20 cellular contexts compared by ENCODE assay signal in genomic region chr4:105246712-105247111, GRCh38.
DNase-seq lines count a peak whose midpoint lies in the region; ATAC-seq and TF ChIP-seq lines count a peak whose summit lies in the region.
"Had no signal": no experiment of that assay in that cellular context is flagged by ENCODE, and none has a peak within 500 bp of the region (broad histone marks: within the 10 kb centered on the region; RNA-seq: fewer than 3 reads in every experiment).

No MANE protein-coding gene starts in this region.

- no peak overlapping the region for H3K27ac ChIP-seq in osteoblast (ENCODE audit: low read depth, low read length)
- no peak overlapping the region for H3K27ac ChIP-seq in GM23338 (ENCODE audit: low read depth)
- H3K27ac ChIP-seq in hepatocyte = no peak overlapping the region
- H3K27ac ChIP-seq in WERI-Rb-1 = no peak overlapping the region

- H2AFZ ChIP-seq in osteoblast (ENCODE audit: low read length) (no peak overlapping the region), GM23338 (no peak overlapping the region), hepatocyte (no peak overlapping the region)

- no peak overlapping the region for H3K4me3 ChIP-seq in BJ (ENCODE audit: low read depth, low read length)
- H3K4me3 ChIP-seq in fibroblast of mammary gland (ENCODE audit: control insufficient read depth, low read depth, low read length) = no peak overlapping the region
- H3K4me3 ChIP-seq in osteoblast (ENCODE audit: insufficient read depth, low read length) = no peak overlapping the region
- H3K4me3 ChIP-seq in GM23338 = no peak overlapping the region
- no peak overlapping the region for H3K4me3 ChIP-seq in hepatocyte
- H3K4me3 ChIP-seq in WERI-Rb-1 (ENCODE audit: low read depth, low read length) = no peak overlapping the region

- POLR2A ChIA-PET in BJ (lab: Charles Lee) = no interaction called here

- H3K27me3 Mint-ChIP-seq in GM23338 (ENCODE audit: insufficient read depth, low read depth, poor library complexity) = peaks cover 2% of the 10 kb centered on the region
- H3K27me3 Mint-ChIP-seq: activated CD4-positive, alpha-beta memory T cell treated with anti-CD3 and anti-CD28 coated beads, Interleukin-2, amount 10 ng/mL, durations not matched to agents 7 days and 5 days; CD8-positive, alpha-beta memory T cell; central memory CD8-positive, alpha-beta T cell; IgD-negative memory B cell; progenitor cell of endocrine pancreas had no signal

- H3K9me3 ChIP-seq in osteoblast (ENCODE audit: low read depth, low read length) (no peaks in the 10 kb centered on the region), hepatocyte (ENCODE audit: low read depth) (no peaks in the 10 kb centered on the region), WERI-Rb-1 (ENCODE audit: severe bottlenecking) (no peaks in the 10 kb centered on the region)

- no peaks in the 10 kb centered on the region for H3K9me2 ChIP-seq in GM23338 (ENCODE audit: insufficient read depth)
- H3K9me2 ChIP-seq in hepatocyte (replicated peaks; ENCODE audit: insufficient read depth) = no peaks in the 10 kb centered on the region

- H3K4me1 ChIP-seq in osteoblast (ENCODE audit: insufficient read depth, low read length) (peaks cover 11% of the 10 kb centered on the region), GM23338 (ENCODE audit: insufficient read depth) (no peaks in the 10 kb centered on the region), hepatocyte (ENCODE audit: insufficient read depth) (no peaks in the 10 kb centered on the region)

- H3K79me2 ChIP-seq in osteoblast (ENCODE audit: insufficient read depth, low read length) (no peaks in the 10 kb centered on the region), GM23338 (replicated peaks; ENCODE audit: insufficient read depth) (no peaks in the 10 kb centered on the region), hepatocyte (no peaks in the 10 kb centered on the region)

- H3K27ac Mint-ChIP-seq in GM23338 = no peak overlapping the region
- H3K27ac Mint-ChIP-seq: activated CD4-positive, alpha-beta memory T cell treated with anti-CD3 and anti-CD28 coated beads, Interleukin-2, amount 10 ng/mL, durations not matched to agents 7 days and 5 days; CD8-positive, alpha-beta memory T cell; IgD-negative memory B cell; progenitor cell of endocrine pancreas had no signal

- H3K9me3 Mint-ChIP-seq in GM23338 = no peaks in the 10 kb centered on the region
- H3K9me3 Mint-ChIP-seq: activated CD4-positive, alpha-beta memory T cell treated with anti-CD3 and anti-CD28 coated beads, Interleukin-2, amount 10 ng/mL, durations not matched to agents 7 days and 5 days; CD8-positive, alpha-beta memory T cell; central memory CD8-positive, alpha-beta T cell; IgD-negative memory B cell had no signal

- no peaks in the 10 kb centered on the region for H3K36me3 Mint-ChIP-seq in GM23338 (ENCODE audit: low read depth)

- H3K4me2 ChIP-seq in osteoblast (ENCODE audit: insufficient read depth, low read length) = peak overlapping the region; percentile 54
- no peak overlapping the region for H3K4me2 ChIP-seq in GM23338
- no peak overlapping the region for H3K4me2 ChIP-seq in hepatocyte

- ATAC-seq in GM23338 (no peak), GM19395 (IDR thresholded peaks at IDR 0.05; ENCODE audit: unreplicated experiment) (no peak)

- DNase-seq in BJ (ENCODE audit: low read depth) (peak; percentile 32), NCI-H446 treated with DMSO at 0.1 percent for 48 hours (lab: John Stamatoyannopoulos, UW) (peak; percentile 70), fibroblast of mammary gland (ENCODE audit: low read depth) (peak; percentile 87), osteoblast (ENCODE audit: insufficient read length, low spot score, missing footprints) (peak; percentile 81), GM23338 (ENCODE audit: low spot score) (no peak), hepatocyte (ENCODE audit: low spot score) (no peak), WERI-Rb-1 (no peak)
- DNase-seq: activated CD4-positive, alpha-beta memory T cell treated with anti-CD3 and anti-CD28 coated beads, Interleukin-2, amount 10 ng/mL, durations not matched to agents 7 days and 5 days; activated gamma-delta T cell; CD8-positive, alpha-beta memory T cell; midbrain; NCI-H1417 treated with DMSO at 0.1 percent for 48 hours; NCI-H526; stimulated activated CD4-positive, alpha-beta T cell treated with anti-CD3 and anti-CD28 coated beads, Interleukin-4, amount 100 ng/mL, for 1 hour; stimulated activated naive CD4-positive, alpha-beta T cell treated with Interleukin-2 at 50 U/mL for 16 hours; T-helper 9 cell had no signal

- no peak overlapping the region for H3K4me3 Mint-ChIP-seq in GM23338
- H3K4me3 Mint-ChIP-seq: activated CD4-positive, alpha-beta memory T cell treated with anti-CD3 and anti-CD28 coated beads, Interleukin-2, amount 10 ng/mL, durations not matched to agents 7 days and 5 days; CD8-positive, alpha-beta memory T cell; central memory CD8-positive, alpha-beta T cell; IgD-negative memory B cell had no signal

- H4K20me1 ChIP-seq in osteoblast (ENCODE audit: insufficient read depth, low read length) (no peaks in the 10 kb centered on the region), GM23338 (replicated peaks; ENCODE audit: insufficient read depth) (no peaks in the 10 kb centered on the region), hepatocyte (ENCODE audit: insufficient read depth, poor library complexity, severe bottlenecking) (no peaks in the 10 kb centered on the region)

- H3K27me3 ChIP-seq in BJ (ENCODE audit: control insufficient read depth, insufficient read depth, low read length) = no peaks in the 10 kb centered on the region
- H3K27me3 ChIP-seq in osteoblast (ENCODE audit: insufficient read depth, low read length) = no peaks in the 10 kb centered on the region
- H3K27me3 ChIP-seq in GM23338 (ENCODE audit: insufficient read depth) = no peaks in the 10 kb centered on the region
- H3K27me3 ChIP-seq in hepatocyte = no peaks in the 10 kb centered on the region
- H3K27me3 ChIP-seq in WERI-Rb-1 (ENCODE audit: insufficient read depth, low read depth, severe bottlenecking) = no peaks in the 10 kb centered on the region

- H3F3A ChIP-seq in GM23338 (replicated peaks; ENCODE audit: low read depth) = no peaks in the 10 kb centered on the region

- H3K4me1 Mint-ChIP-seq in GM23338 = peaks cover 6% of the 10 kb centered on the region; the same call in 2 of the 3 replicates
- H3K4me1 Mint-ChIP-seq: activated CD4-positive, alpha-beta memory T cell treated with anti-CD3 and anti-CD28 coated beads, Interleukin-2, amount 10 ng/mL, durations not matched to agents 7 days and 5 days; central memory CD8-positive, alpha-beta T cell had no signal

- H3K36me3 ChIP-seq in BJ (ENCODE audit: control insufficient read depth, insufficient read depth, low read length) (peaks cover 2% of the 10 kb centered on the region), osteoblast (ENCODE audit: insufficient read depth, low read length) (peaks cover 8% of the 10 kb centered on the region), GM23338 (ENCODE audit: insufficient read depth) (no peaks in the 10 kb centered on the region), hepatocyte (replicated peaks; ENCODE audit: insufficient read depth, low read depth) (no peaks in the 10 kb centered on the region), WERI-Rb-1 (peaks cover 17% of the 10 kb centered on the region)

- whole genome bisulfite sequencing in hepatocyte (ENCODE audit: low lambda C conversion rate, missing lambda C conversion rate) = 79% methylated on average over 1 of the region's 1 CpG

- TF ChIP-seq CTCF in BJ (IDR thresholded peaks at IDR 0.05; ENCODE audit: insufficient read depth, low read depth, low read length) = no peak
- no peak for TF ChIP-seq CTCF in fibroblast of mammary gland (conservative IDR thresholded peaks at IDR 0.05; ENCODE audit: control insufficient read depth, insufficient read depth, low read depth, low read length)
- TF ChIP-seq CTCF in osteoblast (IDR thresholded peaks at IDR 0.05; ENCODE audit: extremely low read depth, low read depth, low read length) = no peak
- no peak for TF ChIP-seq CTCF in GM23338 (conservative IDR thresholded peaks at IDR 0.05; ENCODE audit: low read depth in 2 of 2)
- TF ChIP-seq CTCF in hepatocyte (IDR thresholded peaks at IDR 0.05; ENCODE audit: poor library complexity) = no peak
- no peak for TF ChIP-seq CTCF in WERI-Rb-1 (IDR thresholded peaks at IDR 0.05; ENCODE audit: low read depth, low read length)

- CTCF ChIA-PET in BJ (lab: Yijun Ruan, JAX) = interaction anchor here (1.1 kb wide), 1 partner anchor 13 kb away, joined by 4 read pairs; no protein-coding TSS in a partner anchor

Comparison
In these comparisons a context has a peak if more than half of its experiments do, and no peak if none do; other contexts are left out.
1. DNase-seq: peak in BJ (single experiment), NCI-H446 treated with DMSO at 0.1 percent for 48 hours (single experiment), fibroblast of mammary gland (single experiment) and osteoblast (single experiment); none in GM23338 (single experiment), hepatocyte (single experiment) and WERI-Rb-1 (single experiment).